ENCODE assay signal across 12 cellular contexts in the genomic region with DNA sequence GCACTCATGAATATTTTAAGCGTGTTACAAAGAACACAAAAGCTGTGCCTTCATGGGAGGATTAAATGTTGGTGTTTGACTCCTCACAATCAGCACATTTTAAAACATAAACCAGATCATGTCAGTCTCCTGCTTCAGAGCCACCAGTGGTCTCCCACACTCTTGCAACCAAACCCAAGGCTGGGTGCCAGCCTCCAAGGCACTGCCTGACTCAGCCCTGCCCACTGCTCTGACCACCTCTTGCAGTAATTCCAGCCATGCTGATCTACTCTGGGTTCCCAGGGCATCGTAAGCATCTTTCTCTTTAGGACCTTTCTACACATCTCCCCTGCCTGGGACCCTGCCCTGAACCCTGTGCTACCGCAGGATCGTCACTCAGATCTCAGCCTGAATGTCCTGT.
DNase-seq lines count a peak whose midpoint lies in the region; ATAC-seq and TF ChIP-seq lines count a peak whose summit lies in the region.
"Had no signal": no experiment of that assay in that cellular context is flagged by ENCODE, and none has a peak within 500 bp of the region (broad histone marks: within the 10 kb centered on the region; RNA-seq: fewer than 3 reads in every experiment).

No MANE protein-coding gene starts in this region.

- H3K36me3 Mint-ChIP-seq in activated T-helper 17 cell treated with anti-CD3 and anti-CD28 coated beads, Interleukin-2, amount 50 U/mL, for 72 hours (ENCODE audit: low read depth): no peaks in the 10 kb centered on the region
- H3K36me3 Mint-ChIP-seq: activated naive CD4-positive, alpha-beta T cell treated with anti-CD3 and anti-CD28 coated beads, Interleukin-2, amount 10 ng/mL, durations not matched to agents 7 days and 5 days had no signal

- H3K4ac ChIP-seq in IMR-90 (ENCODE audit: low read depth, low read length) (no peak overlapping the region), mesenchymal stem cell (ENCODE audit: low read depth in 1 of 2, low read length in 2 of 2) (peak overlapping the region in 1 of 2 experiments; percentile 77)

- H3K56ac ChIP-seq in IMR-90 (ENCODE audit: extremely low read depth, insufficient read depth, low read length): no peak overlapping the region

- no peak overlapping the region for H2AK9ac ChIP-seq in IMR-90 (replicated peaks; ENCODE audit: low read depth, low read length, poor library complexity)

- no peaks in the 10 kb centered on the region for H3K79me1 ChIP-seq in IMR-90 (ENCODE audit: low read depth in 1 of 2, low read length in 2 of 2)
- H3K79me1 ChIP-seq in mesenchymal stem cell (replicated peaks; ENCODE audit: low read length, poor library complexity, severe bottlenecking): no peaks in the 10 kb centered on the region

- no peak for TF ChIP-seq CTCF in IMR-90 (conservative IDR thresholded peaks at IDR 0.05; ENCODE audit: low read depth, low read length)
- no peak for TF ChIP-seq CTCF in A673 (conservative IDR thresholded peaks at IDR 0.05; ENCODE audit: low read depth, low read length)

- H2AFZ ChIP-seq in IMR-90 (replicated peaks; ENCODE audit: low read length, poor library complexity) (no peak overlapping the region), mesenchymal stem cell (ENCODE audit: low read depth, low read length) (no peak overlapping the region)

- H3K9ac ChIP-seq in IMR-90 (ENCODE audit: low read depth, low read length): no peak overlapping the region
- H3K9ac ChIP-seq in mesenchymal stem cell (ENCODE audit: low read length): no peak overlapping the region

- CTCF ChIA-PET in IMR-90 (lab: Yijun Ruan, JAX) (no interaction called here), A673 (lab: Charles Lee) (no interaction called here)

- DNase-seq in IMR-90 (no peak), mesenchymal stem cell (no peak), A673 (ENCODE audit: low spot score) (no peak), globus pallidus (ENCODE audit: low spot score) (no peak)
- DNase-seq: activated CD4-positive, alpha-beta T cell treated with anti-CD3 and anti-CD28 coated beads for 1 hour; activated naive CD4-positive, alpha-beta T cell treated with anti-CD3 and anti-CD28 coated beads, Interleukin-2, amount 10 ng/mL, durations not matched to agents 7 days and 5 days; DMS79 treated with DMSO at 0.1 percent for 48 hours; effector CD8-positive, alpha-beta T cell; NCI-H2081 treated with DMSO at 0.1 percent for 48 hours had no signal

- ATAC-seq in IMR-90 (ENCODE audit: low read depth) (no peak), HG03175 (IDR thresholded peaks at IDR 0.05; ENCODE audit: unreplicated experiment) (no peak)
- peak; percentile 82 for ATAC-seq in activated T-helper 17 cell treated with anti-CD3 and anti-CD28 coated beads, Interleukin-2, amount 50 U/mL, for 72 hours (replicated peaks)

- H3K9me3 Mint-ChIP-seq in activated T-helper 17 cell treated with anti-CD3 and anti-CD28 coated beads, Interleukin-2, amount 50 U/mL, for 72 hours: no peaks in the 10 kb centered on the region
- H3K9me3 Mint-ChIP-seq: activated naive CD4-positive, alpha-beta T cell treated with anti-CD3 and anti-CD28 coated beads, Interleukin-2, amount 10 ng/mL, durations not matched to agents 7 days and 5 days had no signal

- POLR2A ChIA-PET in IMR-90 (lab: Charles Lee; ENCODE audit: unreplicated experiment): no interaction called here
- POLR2A ChIA-PET in A673 (lab: Charles Lee; ENCODE audit: low non-redundant PET): no interaction called here

- H3K36me3 ChIP-seq in IMR-90 (ENCODE audit: control insufficient read depth, insufficient read depth, low read length) (no peaks in the 10 kb centered on the region), mesenchymal stem cell (ENCODE audit: control insufficient read depth in 1 of 2, insufficient read depth in 2 of 2, low read depth in 1 of 2, low read length in 2 of 2) (no peaks in the 10 kb centered on the region), thymus (ENCODE audit: control insufficient read depth, insufficient read depth) (no peaks in the 10 kb centered on the region), A673 (ENCODE audit: insufficient read depth, low read length, poor library complexity, severe bottlenecking) (no peaks in the 10 kb centered on the region)

- peak overlapping the region; percentile 71 to 97 for H2BK12ac ChIP-seq in mesenchymal stem cell (ENCODE audit: low read length in 2 of 2)

- H3K4me3 ChIP-seq in IMR-90 (ENCODE audit: insufficient read depth, low read depth, low read length) (no peak overlapping the region), mesenchymal stem cell (ENCODE audit: insufficient read depth in 1 of 2, low read depth in 1 of 2, low read length in 2 of 2) (no peak overlapping the region), thymus (ENCODE audit: low read length) (no peak overlapping the region), A673 (ENCODE audit: low read depth, low read length, poor library complexity, severe bottlenecking) (no peak overlapping the region)

- H3K4me2 ChIP-seq in IMR-90 (ENCODE audit: low read depth, low read length) (no peak overlapping the region), mesenchymal stem cell (ENCODE audit: low read length, poor library complexity, severe bottlenecking) (no peak overlapping the region)

- H3K4me1 ChIP-seq in IMR-90 (ENCODE audit: control insufficient read depth, insufficient read depth, low read length): no peaks in the 10 kb centered on the region
- no peaks in the 10 kb centered on the region for H3K4me1 ChIP-seq in mesenchymal stem cell (ENCODE audit: control insufficient read depth, insufficient read depth, low read depth, low read length)
- peaks cover 3% of the 10 kb centered on the region for H3K4me1 ChIP-seq in thymus (ENCODE audit: control insufficient read depth, insufficient read depth, low read length)
- peaks cover 11% of the 10 kb centered on the region for H3K4me1 ChIP-seq in A673 (ENCODE audit: insufficient read depth, low read length, poor library complexity, severe bottlenecking)

- no peaks in the 10 kb centered on the region for H3K27me3 Mint-ChIP-seq in activated T-helper 17 cell treated with anti-CD3 and anti-CD28 coated beads, Interleukin-2, amount 50 U/mL, for 72 hours
- H3K27me3 Mint-ChIP-seq: activated naive CD4-positive, alpha-beta T cell treated with anti-CD3 and anti-CD28 coated beads, Interleukin-2, amount 10 ng/mL, durations not matched to agents 7 days and 5 days had no signal

- peak overlapping the region; percentile 31 for H3K4me3 Mint-ChIP-seq in activated T-helper 17 cell treated with anti-CD3 and anti-CD28 coated beads, Interleukin-2, amount 50 U/mL, for 72 hours
- H3K4me3 Mint-ChIP-seq: activated naive CD4-positive, alpha-beta T cell treated with anti-CD3 and anti-CD28 coated beads, Interleukin-2, amount 10 ng/mL, durations not matched to agents 7 days and 5 days had no signal

- H3K23ac ChIP-seq in IMR-90 (ENCODE audit: low read depth, low read length): no peak overlapping the region
- no peak overlapping the region for H3K23ac ChIP-seq in mesenchymal stem cell (ENCODE audit: low read length in 2 of 2)

- H3K9me3 ChIP-seq in IMR-90 (ENCODE audit: control insufficient read depth, insufficient read depth, low read length): no peaks in the 10 kb centered on the region
- H3K9me3 ChIP-seq in mesenchymal stem cell (ENCODE audit: control insufficient read depth, low read length): no peaks in the 10 kb centered on the region
- H3K9me3 ChIP-seq in thymus (ENCODE audit: control insufficient read depth): no peaks in the 10 kb centered on the region
- no peaks in the 10 kb centered on the region for H3K9me3 ChIP-seq in A673 (ENCODE audit: low read depth, low read length, poor library complexity, severe bottlenecking)

- no peak overlapping the region for H4K8ac ChIP-seq in IMR-90 (ENCODE audit: low read depth in 2 of 2, low read length in 2 of 2)
- H4K8ac ChIP-seq in mesenchymal stem cell (ENCODE audit: low read length): peak overlapping the region; percentile 78

- peaks cover 36% of the 10 kb centered on the region for H3K4me1 Mint-ChIP-seq in activated T-helper 17 cell treated with anti-CD3 and anti-CD28 coated beads, Interleukin-2, amount 50 U/mL, for 72 hours

- no peak overlapping the region for H4K5ac ChIP-seq in IMR-90 (ENCODE audit: low read depth, low read length)

- in situ Hi-C loops in IMR-90 (cut with MboI; ENCODE audit: low sequenced_read_pairs): no loop called here

- dilution Hi-C loops in IMR-90 (cut with HindIII; ENCODE audit: low sequenced_read_pairs, unreplicated experiment): no loop called here

- TF ChIP-seq RAD21 in IMR-90 (IDR thresholded peaks at IDR 0.05; ENCODE audit: low read length): no peak

- intact Hi-C loops in IMR-90 (cut with micrococcal nuclease) (no loop called here), A673 (cut with micrococcal nuclease; ENCODE audit: unreplicated experiment) (no loop called here)

- H3K27ac ChIP-seq in IMR-90 (ENCODE audit: insufficient read depth, low read length): no peak overlapping the region
- no peak overlapping the region for H3K27ac ChIP-seq in mesenchymal stem cell (ENCODE audit: low read length, poor library complexity, severe bottlenecking)
- peak overlapping the region; percentile 72 for H3K27ac ChIP-seq in thymus (ENCODE audit: low read depth)
- no peak overlapping the region for H3K27ac ChIP-seq in A673 (ENCODE audit: low read depth, low read length, poor library complexity, severe bottlenecking)

- H3K27me3 ChIP-seq in IMR-90 (ENCODE audit: control insufficient read depth, insufficient read depth, low read length) (no peaks in the 10 kb centered on the region), mesenchymal stem cell (ENCODE audit: control insufficient read depth in 1 of 2, insufficient read depth in 1 of 2, low read length in 2 of 2) (no peaks in the 10 kb centered on the region), thymus (ENCODE audit: control insufficient read depth, insufficient read depth) (no peaks in the 10 kb centered on the region), A673 (replicated peaks; ENCODE audit: insufficient read depth, low read depth, low read length, poor library complexity) (no peaks in the 10 kb centered on the region)

- no peak for TF ChIP-seq POLR2A in IMR-90 (IDR thresholded peaks at IDR 0.05; ENCODE audit: low read depth, low read length)

- H3K27ac Mint-ChIP-seq in activated T-helper 17 cell treated with anti-CD3 and anti-CD28 coated beads, Interleukin-2, amount 50 U/mL, for 72 hours: peak overlapping the region; percentile 3

- H2BK15ac ChIP-seq in IMR-90 (ENCODE audit: low read depth, low read length) (no peak overlapping the region), mesenchymal stem cell (ENCODE audit: low read depth, poor library complexity, severe bottlenecking) (peak overlapping the region; percentile 74)

- H2BK120ac ChIP-seq in IMR-90 (ENCODE audit: low read depth, low read length): no peak overlapping the region
- no peak overlapping the region for H2BK120ac ChIP-seq in mesenchymal stem cell (ENCODE audit: low read depth, low read length)

- no peaks in the 10 kb centered on the region for H3K9me1 ChIP-seq in IMR-90 (ENCODE audit: insufficient read depth, low read length)

- BruUV-seq in IMR-90 (replicated peaks; lab: Mats Ljungman, UMichigan): no TSS peak
- no TSS peak for BruUV-seq in A673 (replicated peaks; lab: Mats Ljungman, UMichigan)

- H3K18ac ChIP-seq in IMR-90 (ENCODE audit: low read depth, low read length) (no peak overlapping the region), mesenchymal stem cell (ENCODE audit: low read depth in 1 of 2, low read length in 2 of 2) (peak overlapping the region; percentile 9 to 83)

- no peak overlapping the region for H4K91ac ChIP-seq in IMR-90 (ENCODE audit: insufficient read depth, low read depth, low read length)
- peak overlapping the region; percentile 91 for H4K91ac ChIP-seq in mesenchymal stem cell (ENCODE audit: low read length)

- H3K14ac ChIP-seq in IMR-90 (replicated peaks; ENCODE audit: low read depth, low read length) (peak overlapping the region; percentile 63; the same call in 1 of the 2 replicates), mesenchymal stem cell (ENCODE audit: low read length in 2 of 2) (peak overlapping the region in 1 of 2 experiments; percentile 80)

- H2BK20ac ChIP-seq in IMR-90 (ENCODE audit: low read depth, low read length): no peak overlapping the region

- H2BK5ac ChIP-seq in IMR-90 (ENCODE audit: low read depth, low read length, poor library complexity, severe bottlenecking) (no peak overlapping the region), mesenchymal stem cell (ENCODE audit: low read depth, low read length, poor library complexity, severe bottlenecking) (no peak overlapping the region)

- no peak overlapping the region; the same call in 1 of the 2 replicates for H2AK5ac ChIP-seq in IMR-90 (ENCODE audit: low read depth, low read length)
- no peak overlapping the region for H2AK5ac ChIP-seq in mesenchymal stem cell (ENCODE audit: low read length, severe bottlenecking)

- no peaks in the 10 kb centered on the region for H4K20me1 ChIP-seq in IMR-90 (ENCODE audit: insufficient read depth, low read length)

- WGBS in IMR-90 (ENCODE audit: extremely low coverage in 2 of 2, insufficient read length in 1 of 2), 2 experiments: 45% methylated on average over 3 of the region's 4 CpGs; no CpG with 5 or more reads in 1 of the 2 experiments
- 99% methylated on average over 4 of the region's 4 CpGs for whole genome bisulfite sequencing in mesenchymal stem cell
- 98% methylated on average over 4 of the region's 4 CpGs for WGBS in thymus
